In genomic region chr22:27213766-27214581, GRCh38 we compare ENCODE assay signal across 15 cellular contexts.
A peak's percentile ranks its signal among the peaks of the same experiment; 100 is the strongest.
DNase-seq lines count a peak whose midpoint lies in the region; ATAC-seq and TF ChIP-seq lines count a peak whose summit lies in the region.
"Had no signal": no experiment of that assay in that cellular context is flagged by ENCODE, and none has a peak within 500 bp of the region (broad histone marks: within the 10 kb centered on the region; RNA-seq: fewer than 3 reads in every experiment).

No MANE protein-coding gene starts in this region.

- in situ Hi-C loops in brain microvascular endothelial cell (cut with HindIII; ENCODE audit: low pct_ligation_motif_present, low sequenced_read_pairs), result no loop called here

- peaks cover 14% of the 10 kb centered on the region for H3K36me3 Mint-ChIP-seq in osteocyte (ENCODE audit: unreplicated experiment)
- H3K36me3 Mint-ChIP-seq: activated naive CD8-positive, alpha-beta T cell treated with anti-CD3 and anti-CD28 coated beads, Interleukin-2, amount 10 ng/mL, durations not matched to agents 7 days and 5 days had no signal

- H3K27me3 ChIP-seq in brain microvascular endothelial cell (replicated peaks), result no peaks in the 10 kb centered on the region

- WGBS in urinary bladder, result 70% methylated on average over 17 of the region's 17 CpGs

- no peak for TF ChIP-seq POLR2A in GM18505 (IDR thresholded peaks at IDR 0.05; ENCODE audit: borderline replicate concordance, extremely low read depth, insufficient read depth, insufficient read length)

- no peak for TF ChIP-seq CTCF in brain microvascular endothelial cell (IDR thresholded peaks at IDR 0.05; ENCODE audit: low read depth, low read length, missing control alignments)
- no peak for TF ChIP-seq CTCF in osteocyte (IDR thresholded peaks at IDR 0.05)

- H3K36me3 ChIP-seq in brain microvascular endothelial cell (replicated peaks), result no peaks in the 10 kb centered on the region
- no peaks in the 10 kb centered on the region for H3K36me3 ChIP-seq in urinary bladder (ENCODE audit: insufficient read depth)
- H3K36me3 ChIP-seq: HAP-1 had no signal

- H3K27me3 Mint-ChIP-seq in osteocyte (ENCODE audit: unreplicated experiment), result no peaks in the 10 kb centered on the region

- ATAC-seq in left cardiac atrium (peak; percentile 62 to 71), GM21367 (IDR thresholded peaks at IDR 0.05; ENCODE audit: unreplicated experiment) (no peak), GM18505 (IDR thresholded peaks at IDR 0.05; ENCODE audit: unreplicated experiment) (no peak), GM21515 (IDR thresholded peaks at IDR 0.05; ENCODE audit: unreplicated experiment) (no peak)

- no peak overlapping the region for H3K4me3 Mint-ChIP-seq in osteocyte (ENCODE audit: unreplicated experiment)
- H3K4me3 Mint-ChIP-seq: activated naive CD8-positive, alpha-beta T cell treated with anti-CD3 and anti-CD28 coated beads, Interleukin-2, amount 10 ng/mL, durations not matched to agents 7 days and 5 days; endodermal cell had no signal

- no peak overlapping the region for H3K4me3 ChIP-seq in brain microvascular endothelial cell (ENCODE audit: low read depth, low read length)
- no peak overlapping the region for H3K4me3 ChIP-seq in urinary bladder (ENCODE audit: low read depth, low read length)
- H3K4me3 ChIP-seq: HAP-1 had no signal

- H3K9me3 Mint-ChIP-seq in osteocyte (ENCODE audit: unreplicated experiment), result peaks cover 4% of the 10 kb centered on the region
- H3K9me3 Mint-ChIP-seq: activated naive CD8-positive, alpha-beta T cell treated with anti-CD3 and anti-CD28 coated beads, Interleukin-2, amount 10 ng/mL, durations not matched to agents 7 days and 5 days; endodermal cell had no signal

- DNase-seq in brain microvascular endothelial cell (peak; percentile 85), left cardiac atrium (peak; percentile 78), osteocyte (ENCODE audit: extremely low spot score, unreplicated experiment) (peak; percentile 87), NCI-H446 treated with DMSO at 0.1 percent for 48 hours (lab: John Stamatoyannopoulos, UW) (no peak)
- DNase-seq: activated naive CD8-positive, alpha-beta T cell treated with anti-CD3 and anti-CD28 coated beads, Interleukin-2, amount 10 ng/mL, durations not matched to agents 7 days and 5 days; DMS 273 treated with DMSO at 0.1 percent for 48 hours; endodermal cell; NCI-H1092 treated with DMSO at 0.1 percent for 48 hours; stimulated activated CD4-positive, alpha-beta T cell treated with anti-CD3 and anti-CD28 coated beads, Interleukin-2, amount 100 ng/mL, for 24 hours; stimulated activated naive CD4-positive, alpha-beta T cell had no signal

- H3K27ac Mint-ChIP-seq in osteocyte (ENCODE audit: unreplicated experiment), result peak overlapping the region; percentile 95
- H3K27ac Mint-ChIP-seq: activated naive CD8-positive, alpha-beta T cell treated with anti-CD3 and anti-CD28 coated beads, Interleukin-2, amount 10 ng/mL, durations not matched to agents 7 days and 5 days; endodermal cell had no signal

- H3K27ac ChIP-seq in brain microvascular endothelial cell, result peak overlapping the region; percentile 92
- peak overlapping the region; percentile 3 for H3K27ac ChIP-seq in urinary bladder (ENCODE audit: low read depth)

- no peaks in the 10 kb centered on the region for H3K4me1 ChIP-seq in urinary bladder (ENCODE audit: insufficient read depth)

- intact Hi-C loops in left cardiac atrium (cut with DNase I), result no loop called here

- peaks cover 77% of the 10 kb centered on the region for H3K4me1 Mint-ChIP-seq in osteocyte (ENCODE audit: unreplicated experiment)
- H3K4me1 Mint-ChIP-seq: activated naive CD8-positive, alpha-beta T cell treated with anti-CD3 and anti-CD28 coated beads, Interleukin-2, amount 10 ng/mL, durations not matched to agents 7 days and 5 days had no signal

Comparison
In these comparisons a context has a peak if more than half of its experiments do, and no peak if none do; other contexts are left out.
1. ATAC-seq: peak in left cardiac atrium (2 of 2); none in GM21367 (single experiment), GM18505 (single experiment) and GM21515 (single experiment).